ENCODE assay signal across 30 cellular contexts in genomic region chr10:65993451-65993850, GRCh38.
"Had no signal": no experiment of that assay in that cellular context is flagged by ENCODE, and none has a peak within 500 bp of the region (broad histone marks: within the 10 kb centered on the region; RNA-seq: fewer than 3 reads in every experiment).

No MANE protein-coding gene starts in this region.

- H3K27me3 Mint-ChIP-seq: naive B cell; stimulated activated naive CD8-positive, alpha-beta T cell treated with anti-CD3 and anti-CD28 coated beads, Interleukin-15, Interleukin-2, amounts not matched to agents 100 ng/mL and 50 ng/mL, for 24 hours had no signal

- H3K4me1 ChIP-seq: left lung, lower lobe of right lung, neural progenitor cell, parathyroid adenoma, psoas muscle, right atrium auricular region, right lobe of liver, suprapubic skin, tibial artery, uterus had no signal

- H3K27ac Mint-ChIP-seq: immature natural killer cell; mesothelial cell of epicardium; naive B cell; natural killer cell; nephron progenitor cell; neural progenitor cell; stimulated activated effector memory CD8-positive, alpha-beta T cell treated with anti-CD3 and anti-CD28 coated beads, Interleukin-12 subunit alpha, Interleukin-12 subunit beta, amount 100 ng/mL, for 72 hours; stimulated activated naive CD8-positive, alpha-beta T cell treated with anti-CD3 and anti-CD28 coated beads, Interleukin-15, Interleukin-2, amounts not matched to agents 100 ng/mL and 50 ng/mL, for 24 hours had no signal

- H3K27me3 ChIP-seq: left lung, neural progenitor cell, neutrophil, right atrium auricular region, right lobe of liver, suprapubic skin, tibial artery, uterus had no signal

- H3K4me3 Mint-ChIP-seq: immature natural killer cell; mesothelial cell of epicardium; naive B cell; natural killer cell; nephron progenitor cell; neural progenitor cell; stimulated activated effector memory CD8-positive, alpha-beta T cell treated with anti-CD3 and anti-CD28 coated beads, Interleukin-12 subunit alpha, Interleukin-12 subunit beta, amount 100 ng/mL, for 72 hours; stimulated activated naive CD8-positive, alpha-beta T cell treated with anti-CD3 and anti-CD28 coated beads, Interleukin-15, Interleukin-2, amounts not matched to agents 100 ng/mL and 50 ng/mL, for 24 hours had no signal

- H3K4me2 ChIP-seq: neural progenitor cell had no signal

- H3K4me3 ChIP-seq: left lung, lower lobe of right lung, neural progenitor cell, psoas muscle, right atrium auricular region, right lobe of liver, skin epidermis, suprapubic skin, thoracic aorta, tibial artery, uterus had no signal

- ATAC-seq: left colon; left lung; lower lobe of right lung; natural killer cell; psoas muscle; right lobe of liver; stimulated activated effector memory CD8-positive, alpha-beta T cell treated with anti-CD3 and anti-CD28 coated beads, Interleukin-12 subunit alpha, Interleukin-12 subunit beta, amount 100 ng/mL, for 72 hours had no signal

- DNase-seq: hypothalamus; immature natural killer cell; kidney; left colon; lower lobe of right lung; mammary epithelial cell; mesendoderm; naive B cell; natural killer cell; nephron progenitor cell; occipital lobe; psoas muscle; right lobe of liver; stimulated activated CD4-positive, alpha-beta T cell treated with anti-CD3 and anti-CD28 coated beads, Interleukin-4, amount 100 ng/mL, for 24 hours; stimulated activated naive CD4-positive, alpha-beta T cell; tibial artery; trophoblast cell; uterus had no signal

- H3K36me3 ChIP-seq: left lung, lower lobe of right lung, neural progenitor cell, neutrophil, right atrium auricular region, right lobe of liver, suprapubic skin, thoracic aorta, tibial artery, uterus had no signal

- H3K9me3 ChIP-seq: neutrophil, right lobe of liver, thoracic aorta had no signal

- FAIRE-seq: islet of Langerhans, kidney had no signal

- H3K9ac ChIP-seq: neural progenitor cell, parathyroid adenoma had no signal

- H3K79me2 ChIP-seq: parathyroid adenoma had no signal

- H3K4me1 Mint-ChIP-seq: immature natural killer cell; mesothelial cell of epicardium; naive B cell; natural killer cell; nephron progenitor cell; neural progenitor cell; stimulated activated effector memory CD8-positive, alpha-beta T cell treated with anti-CD3 and anti-CD28 coated beads, Interleukin-12 subunit alpha, Interleukin-12 subunit beta, amount 100 ng/mL, for 72 hours had no signal

- H2AFZ ChIP-seq: neural progenitor cell, parathyroid adenoma had no signal

- H3K27ac ChIP-seq: left lung, lower lobe of right lung, neural progenitor cell, neutrophil, parathyroid adenoma, psoas muscle, right atrium auricular region, right lobe of liver, skin epidermis, suprapubic skin, thoracic aorta, tibial artery, uterus had no signal
